ENCODE assay signal across 13 cellular contexts in genomic region chr17:12745481-12745880, GRCh38. TPM values are rescaled to one million over a fixed set of nuclear protein-coding genes. Genes with fewer than 3 reads are reported as not detected.
"Had no signal": no experiment of that assay in that cellular context is flagged by ENCODE, and none has a peak within 500 bp of the region (broad histone marks: within the 10 kb centered on the region; RNA-seq: fewer than 3 reads in every experiment).

No MANE protein-coding gene starts in this region.

- H3K36me3 ChIP-seq: left lung had no signal

- H3K4me3 ChIP-seq: left lung, lung, sigmoid colon, skin epidermis had no signal

- H3K27me3 ChIP-seq: foreskin keratinocyte, left lung, sigmoid colon had no signal

- H3K27ac ChIP-seq: foreskin keratinocyte, left lung, skin epidermis had no signal

- ATAC-seq: foreskin keratinocyte; left lung; naive thymus-derived CD8-positive, alpha-beta T cell had no signal

- DNase-seq: erythroblast; foreskin keratinocyte; hypothalamus; left lung; mesendoderm; naive thymus-derived CD8-positive, alpha-beta T cell; posterior cingulate gyrus; sigmoid colon; stimulated activated CD4-positive, alpha-beta T cell treated with anti-CD3 and anti-CD28 coated beads, Interleukin-12 subunit alpha, Interleukin-12 subunit beta, amount 100 ng/mL, for 4 hours; stimulated activated naive CD4-positive, alpha-beta T cell treated with Interleukin-2 at 50 U/mL for 16 hours; trophoblast cell had no signal

- H3K9me3 ChIP-seq: left lung, sigmoid colon had no signal

RNA-seq across cellular contexts. Expression of gene ARHGAP44, which starts 43.8 kb away (rescaled TPM):
- total RNA-seq: naive thymus-derived CD8-positive, alpha-beta T cell had no signal
